In genomic region chr16:726188-726437, GRCh38 we compare ENCODE assay signal across 11 cellular contexts. TPM values are rescaled to one million over a fixed set of nuclear protein-coding genes. Genes with fewer than 3 reads are reported as not detected.
A peak's percentile ranks its signal among the peaks of the same experiment; 100 is the strongest.
DNase-seq lines count a peak whose midpoint lies in the region; ATAC-seq and TF ChIP-seq lines count a peak whose summit lies in the region.
"Had no signal": no experiment of that assay in that cellular context is flagged by ENCODE, and none has a peak within 500 bp of the region (broad histone marks: within the 10 kb centered on the region; RNA-seq: fewer than 3 reads in every experiment).

No MANE protein-coding gene starts in this region.

- H3K4me3 ChIP-seq in NT2/D1 (ENCODE audit: insufficient read length, low read depth) (peak overlapping the region; percentile 40), epithelial cell of proximal tubule (ENCODE audit: low read depth, low read length) (peak overlapping the region; percentile 51)

- no peak for TF ChIP-seq CTCF in epithelial cell of proximal tubule (conservative IDR thresholded peaks at IDR 0.05; ENCODE audit: low read depth, low read length)

- peaks cover 27% of the 10 kb centered on the region for H3K4me1 ChIP-seq in NT2/D1 (ENCODE audit: insufficient read depth, insufficient read length)

- peak overlapping the region; percentile 77 for H3K9ac ChIP-seq in NT2/D1 (ENCODE audit: insufficient read length, low read depth)

- CTCF ChIA-PET in activated CD4-positive, alpha-beta T cell treated with anti-CD3 and anti-CD28 coated beads, Interleukin-2, amount 10 ng/mL, durations not matched to agents 7 days and 5 days (lab: Charles Lee), result interaction anchor here (1.2 to 2.6 kb wide), 6 partner anchors 10 to 59 kb away, joined by 3 to 14 read pairs (median 8); partner anchors contain the start of gene CIAO3

- POLR2A ChIA-PET in activated CD4-positive, alpha-beta T cell treated with anti-CD3 and anti-CD28 coated beads, Interleukin-2, amount 10 ng/mL, durations not matched to agents 7 days and 5 days (lab: Charles Lee), result no interaction called here

- no peak for DNase-seq in activated CD4-positive, alpha-beta T cell treated with anti-CD3 and anti-CD28 coated beads, Interleukin-2, amount 10 ng/mL, durations not matched to agents 7 days and 5 days
- no peak for DNase-seq in activated CD4-positive, alpha-beta T cell treated with anti-CD3 and anti-CD28 coated beads for 1 hour
- DNase-seq in NT2/D1 (ENCODE audit: low read depth, low spot score) (no peak), epithelial cell of proximal tubule (ENCODE audit: low read depth) (no peak), inferior parietal cortex (ENCODE audit: extremely low spot score) (no peak), SHP77 (lab: John Stamatoyannopoulos, UW) (no peak)
- no peak for DNase-seq in stimulated activated naive B cell treated with anti-CD40 and anti-IgM and Interleukin-4, amounts not matched to agents 10 μg/mL and 1 μg/mL and 100 μg/mL, for 72 hours
- DNase-seq: activated T-cell treated with anti-CD3 and anti-CD28 coated beads, Interleukin-2, amount 50 U/mL, for 1 hour; NCI-H187 had no signal

- H3K9me3 Mint-ChIP-seq in activated CD4-positive, alpha-beta T cell treated with anti-CD3 and anti-CD28 coated beads, Interleukin-2, amount 10 ng/mL, durations not matched to agents 7 days and 5 days, result no peaks in the 10 kb centered on the region
- no peaks in the 10 kb centered on the region for H3K9me3 Mint-ChIP-seq in stimulated activated naive B cell treated with anti-CD40 and anti-IgM and Interleukin-4, amounts not matched to agents 10 μg/mL and 1 μg/mL and 100 μg/mL, for 72 hours
- H3K9me3 Mint-ChIP-seq: brain had no signal

- ATAC-seq in stimulated activated naive B cell treated with anti-CD40 and anti-IgM and Interleukin-4, amounts not matched to agents 10 μg/mL and 1 μg/mL and 100 μg/mL, for 72 hours (replicated peaks), result no peak
- ATAC-seq in HG03442 (IDR thresholded peaks at IDR 0.05; ENCODE audit: unreplicated experiment), result no peak

- H3K36me3 ChIP-seq in NT2/D1 (ENCODE audit: insufficient read depth, insufficient read length, low read length), result peaks cover 33% of the 10 kb centered on the region

- H3K4me3 Mint-ChIP-seq in activated CD4-positive, alpha-beta T cell treated with anti-CD3 and anti-CD28 coated beads, Interleukin-2, amount 10 ng/mL, durations not matched to agents 7 days and 5 days, result peak overlapping the region; percentile 70
- H3K4me3 Mint-ChIP-seq in stimulated activated naive B cell treated with anti-CD40 and anti-IgM and Interleukin-4, amounts not matched to agents 10 μg/mL and 1 μg/mL and 100 μg/mL, for 72 hours, result peak overlapping the region; percentile 32

- peaks cover 6% of the 10 kb centered on the region for H3K27me3 ChIP-seq in NT2/D1 (ENCODE audit: insufficient read depth, insufficient read length)

- no peaks in the 10 kb centered on the region; the same call in 1 of the 2 replicates for H3K9me3 ChIP-seq in NT2/D1 (ENCODE audit: insufficient read depth, low read length)

- no peaks in the 10 kb centered on the region for H3K36me3 Mint-ChIP-seq in activated CD4-positive, alpha-beta T cell treated with anti-CD3 and anti-CD28 coated beads, Interleukin-2, amount 10 ng/mL, durations not matched to agents 7 days and 5 days (ENCODE audit: low read depth)
- peaks cover 0 to 6% of the 10 kb centered on the region in 2 donors for H3K36me3 Mint-ChIP-seq in stimulated activated naive B cell treated with anti-CD40 and anti-IgM and Interleukin-4, amounts not matched to agents 10 μg/mL and 1 μg/mL and 100 μg/mL, for 72 hours
- H3K36me3 Mint-ChIP-seq: brain had no signal

- H3K27ac Mint-ChIP-seq in activated CD4-positive, alpha-beta T cell treated with anti-CD3 and anti-CD28 coated beads, Interleukin-2, amount 10 ng/mL, durations not matched to agents 7 days and 5 days, result no peak overlapping the region
- H3K27ac Mint-ChIP-seq in stimulated activated naive B cell treated with anti-CD40 and anti-IgM and Interleukin-4, amounts not matched to agents 10 μg/mL and 1 μg/mL and 100 μg/mL, for 72 hours, result no peak overlapping the region

- H3K4me1 Mint-ChIP-seq in activated CD4-positive, alpha-beta T cell treated with anti-CD3 and anti-CD28 coated beads, Interleukin-2, amount 10 ng/mL, durations not matched to agents 7 days and 5 days, result peaks cover 3% of the 10 kb centered on the region
- peaks cover 10 to 36% of the 10 kb centered on the region in 2 donors for H3K4me1 Mint-ChIP-seq in stimulated activated naive B cell treated with anti-CD40 and anti-IgM and Interleukin-4, amounts not matched to agents 10 μg/mL and 1 μg/mL and 100 μg/mL, for 72 hours
- H3K4me1 Mint-ChIP-seq: brain had no signal

- H3K27me3 Mint-ChIP-seq in activated CD4-positive, alpha-beta T cell treated with anti-CD3 and anti-CD28 coated beads, Interleukin-2, amount 10 ng/mL, durations not matched to agents 7 days and 5 days, result no peaks in the 10 kb centered on the region
- H3K27me3 Mint-ChIP-seq in stimulated activated naive B cell treated with anti-CD40 and anti-IgM and Interleukin-4, amounts not matched to agents 10 μg/mL and 1 μg/mL and 100 μg/mL, for 72 hours, result no peaks in the 10 kb centered on the region
- H3K27me3 Mint-ChIP-seq: brain had no signal

RNA-seq across cellular contexts. Expression of gene CCDC78, which starts 0.1 kb away (rescaled TPM):
- 1 to 10 TPM; 1.6 to 2.3 TPM for total RNA-seq in activated CD4-positive, alpha-beta T cell treated with anti-CD3 and anti-CD28 coated beads, Interleukin-2, amount 10 ng/mL, durations not matched to agents 7 days and 5 days
- 1.9 and 4.9 TPM in 2 replicates for total RNA-seq in epithelial cell of proximal tubule

RNA-seq across cellular contexts. Expression of gene HAGHL, which starts 0.8 kb away (rescaled TPM):
- total RNA-seq in activated CD4-positive, alpha-beta T cell treated with anti-CD3 and anti-CD28 coated beads, Interleukin-2, amount 10 ng/mL, durations not matched to agents 7 days and 5 days, result 1 to 10 TPM; 5.0 to 5.7 TPM
- total RNA-seq in epithelial cell of proximal tubule, result 15.5 and 16.3 TPM in 2 replicates

RNA-seq across cellular contexts. Expression of gene ANTKMT, which starts 5.2 kb away (rescaled TPM):
- 1 to 10 TPM; 5.5 to 8.7 TPM for total RNA-seq in activated CD4-positive, alpha-beta T cell treated with anti-CD3 and anti-CD28 coated beads, Interleukin-2, amount 10 ng/mL, durations not matched to agents 7 days and 5 days
- 86.5 and 111 TPM in 2 replicates for total RNA-seq in epithelial cell of proximal tubule

RNA-seq across cellular contexts. Expression of gene METRN, which starts 11.2 kb away (rescaled TPM):
- total RNA-seq in activated CD4-positive, alpha-beta T cell treated with anti-CD3 and anti-CD28 coated beads, Interleukin-2, amount 10 ng/mL, durations not matched to agents 7 days and 5 days, result 1 to 10 TPM; 2.5 to 3.0 TPM
- total RNA-seq in epithelial cell of proximal tubule, result 154 and 183 TPM in 2 replicates

RNA-seq across cellular contexts. Expression of gene CIAO3, which starts 14.7 kb away (rescaled TPM):
- 10 to 100 TPM; 39.5 to 39.9 TPM for total RNA-seq in activated CD4-positive, alpha-beta T cell treated with anti-CD3 and anti-CD28 coated beads, Interleukin-2, amount 10 ng/mL, durations not matched to agents 7 days and 5 days
- 19.3 and 31.4 TPM in 2 replicates for total RNA-seq in epithelial cell of proximal tubule
